Comparison of ENCODE assay signal across 13 cellular contexts in the genomic region with DNA sequence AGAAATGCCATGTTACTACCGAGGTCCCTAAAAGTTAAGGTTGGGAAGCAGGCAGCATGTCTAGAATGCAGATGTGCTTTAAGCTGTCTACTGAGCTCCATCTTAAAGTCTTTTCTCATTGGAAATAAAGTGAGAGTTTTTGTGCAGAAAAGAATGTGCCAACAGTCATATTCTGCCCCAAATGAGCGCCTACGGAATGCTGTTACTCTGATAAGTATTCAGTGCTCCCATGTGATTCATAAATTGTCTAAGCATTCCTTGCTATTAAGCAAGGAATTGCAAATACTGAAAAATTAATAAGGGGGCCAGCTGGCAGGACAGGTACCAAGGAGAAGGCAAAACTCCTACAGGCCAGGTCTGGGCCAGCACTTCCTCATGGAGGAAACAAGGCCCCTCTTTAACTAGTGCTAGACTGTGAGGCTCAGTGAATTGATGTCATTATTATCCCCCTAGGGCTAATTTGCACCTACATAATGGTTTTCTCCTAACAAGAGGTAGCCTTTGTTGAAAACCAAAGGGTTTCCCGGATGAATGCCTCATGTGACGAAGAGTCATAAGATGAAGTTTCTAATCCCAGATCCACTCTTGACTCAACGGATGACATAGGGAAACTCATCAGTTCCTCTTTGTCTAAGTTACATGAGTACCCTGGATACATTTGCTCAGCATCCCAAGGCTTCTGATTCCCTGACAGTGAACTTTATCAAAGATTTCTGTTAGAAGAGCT. TPM values are rescaled to one million over a fixed set of nuclear protein-coding genes. Genes with fewer than 3 reads are reported as not detected.
A peak's percentile ranks its signal among the peaks of the same experiment; 100 is the strongest.
DNase-seq lines count a peak whose midpoint lies in the region; ATAC-seq and TF ChIP-seq lines count a peak whose summit lies in the region.
"Had no signal": no experiment of that assay in that cellular context is flagged by ENCODE, and none has a peak within 500 bp of the region (broad histone marks: within the 10 kb centered on the region; RNA-seq: fewer than 3 reads in every experiment).

No MANE protein-coding gene starts in this region.

- TF ChIP-seq POLR2A in sigmoid colon (IDR thresholded peaks at IDR 0.05): no peak

- no peak for TF ChIP-seq CTCF in H9 (conservative IDR thresholded peaks at IDR 0.05)
- TF ChIP-seq CTCF in ascending aorta (IDR thresholded peaks at IDR 0.05): no peak
- no peak for TF ChIP-seq CTCF in right atrium auricular region (IDR thresholded peaks at IDR 0.05)
- TF ChIP-seq CTCF in sigmoid colon (IDR thresholded peaks at IDR 0.05): no peak

- no peaks in the 10 kb centered on the region for H3K9me3 ChIP-seq in H9 (ENCODE audit: control insufficient read depth, low read depth, low read length)
- H3K9me3 ChIP-seq in ascending aorta: no peaks in the 10 kb centered on the region
- no peaks in the 10 kb centered on the region for H3K9me3 ChIP-seq in right atrium auricular region
- no peaks in the 10 kb centered on the region for H3K9me3 ChIP-seq in sigmoid colon

- H3K4me1 ChIP-seq in H9 (ENCODE audit: insufficient read depth, low read length) (peaks cover 31% of the 10 kb centered on the region), ascending aorta (peaks cover 3 to 8% of the 10 kb centered on the region in 2 donors), right atrium auricular region (peaks cover 0 to 51% of the 10 kb centered on the region in 2 donors), sigmoid colon (peaks cover 0 to 100% (median 99%) of the 10 kb centered on the region in 4 donors)

- no peak overlapping the region for H2BK15ac ChIP-seq in H9 (ENCODE audit: low read depth, low read length)

- H3K27ac ChIP-seq in H9 (ENCODE audit: insufficient read length, low read depth, low read length) (peak overlapping the region; percentile 44), ascending aorta (peak overlapping the region; percentile 42 to 44), right atrium auricular region (peak overlapping the region; percentile 37 to 51), sigmoid colon (peak overlapping the region; percentile 94 to 99 (median 96))
- H3K27ac ChIP-seq: parathyroid adenoma had no signal

- no peak overlapping the region for H4K5ac ChIP-seq in H9 (ENCODE audit: insufficient read length, low read depth, low read length)

- no peak overlapping the region for H3K14ac ChIP-seq in H9 (ENCODE audit: insufficient read depth, low read length)

- H2AFZ ChIP-seq in H9 (ENCODE audit: low read length): no peak overlapping the region
- H2AFZ ChIP-seq: parathyroid adenoma had no signal

- H3K27me3 ChIP-seq in H9 (ENCODE audit: insufficient read depth, low read length) (no peaks in the 10 kb centered on the region), ascending aorta (no peaks in the 10 kb centered on the region), right atrium auricular region (no peaks in the 10 kb centered on the region), sigmoid colon (no peaks in the 10 kb centered on the region)

- H3K79me1 ChIP-seq in H9 (ENCODE audit: insufficient read depth, low read depth, low read length, poor library complexity, severe bottlenecking): no peaks in the 10 kb centered on the region

- no peaks in the 10 kb centered on the region for H4K20me1 ChIP-seq in H9 (ENCODE audit: control insufficient read depth, insufficient read depth, insufficient read length)

- H2BK120ac ChIP-seq in H9 (ENCODE audit: low read depth, low read length, poor library complexity, severe bottlenecking): no peak overlapping the region

- H3K4me1 Mint-ChIP-seq in H9: peaks cover 83 to 87% of the 10 kb centered on the region in 2 experiments
- no peaks in the 10 kb centered on the region for H3K4me1 Mint-ChIP-seq in T-cell

- no peak overlapping the region for H3K56ac ChIP-seq in H9 (ENCODE audit: insufficient read length, low read depth, low read length)

- no peak overlapping the region for H3K4me2 ChIP-seq in H9 (ENCODE audit: insufficient read depth, insufficient read length, low read length)

- POLR2A ChIA-PET in T-cell (lab: Charles Lee): interaction anchor here in 1 of 2 donors (0.6 kb wide), 1 partner anchor 24 kb away, joined by 3 read pairs; no protein-coding TSS in a partner anchor

- H2AK5ac ChIP-seq in H9 (ENCODE audit: insufficient read length, low read length): no peak overlapping the region

- no peak overlapping the region for H3K4ac ChIP-seq in H9 (ENCODE audit: low read depth, low read length)

- no peak overlapping the region for H4K91ac ChIP-seq in H9 (ENCODE audit: insufficient read length, low read depth, low read length)

- H3K36me3 ChIP-seq in ascending aorta (no peaks in the 10 kb centered on the region), right atrium auricular region (no peaks in the 10 kb centered on the region), sigmoid colon (peaks cover 0 to 45% (median 15%) of the 10 kb centered on the region in 4 donors)

- no peak for DNase-seq in H9
- no peak for DNase-seq in ascending aorta (ENCODE audit: low spot score in 2 of 2)
- no peak for DNase-seq in right atrium auricular region (ENCODE audit: low spot score)
- no peak for DNase-seq in sigmoid colon
- DNase-seq in T-cell: no peak
- DNase-seq: activated CD8-positive, alpha-beta memory T cell treated with anti-CD3 and anti-CD28 coated beads, Interleukin-2, amount 50 U/mL, for 48 hours; CD4-positive, alpha-beta T cell; NCI-H510A treated with DMSO at 0.1 percent for 48 hours had no signal

- H3T11ph ChIP-seq in H9 (ENCODE audit: low read length): no peak overlapping the region

- intact Hi-C loops in ascending aorta (cut with DNase I): no loop called here
- intact Hi-C loops in sigmoid colon (cut with DNase I): loop anchor here (5.0 kb wide), 1 partner anchor 189 kb away; no protein-coding TSS in a partner anchor

- no CpG with 5 or more reads among the region's 6 CpGs for WGBS in H9 (ENCODE audit: extremely low coverage, insufficient read length, low lambda C conversion rate)
- WGBS in sigmoid colon, 2 donors: 89 to 92% methylated on average over 6 of the region's 6 CpGs

- H3K23ac ChIP-seq in H9 (ENCODE audit: insufficient read length, low read depth, low read length): no peak overlapping the region

- TF ChIP-seq EP300 in sigmoid colon (IDR thresholded peaks at IDR 0.05): peak in 1 of 4 donors; percentile 21

- no peaks in the 10 kb centered on the region; the same call in 1 of the 2 replicates for H3K79me2 ChIP-seq in H9 (ENCODE audit: insufficient read depth, low read length)
- H3K79me2 ChIP-seq: parathyroid adenoma had no signal

- no peak overlapping the region for H2BK12ac ChIP-seq in H9 (ENCODE audit: insufficient read length, low read depth, low read length)

- H3K27ac Mint-ChIP-seq in H9 (peak overlapping the region; percentile 49 to 78 (median 49); a peak in 3 of 7 replicates), T-cell (no peak overlapping the region)
- H3K27ac Mint-ChIP-seq: CD4-positive, alpha-beta T cell; T-helper 1 cell treated with Interleukin-12 subunit alpha and Interleukin-12 subunit beta and Interleukin-4 antibody, amounts not matched to agents 30 μg/mL and 1 μg/mL, for 36 hours had no signal

- H4K8ac ChIP-seq in H9 (replicated peaks; ENCODE audit: insufficient read length, low read depth, low read length): no peak overlapping the region

- H3K4me3 Mint-ChIP-seq in H9: no peak overlapping the region
- no peak overlapping the region for H3K4me3 Mint-ChIP-seq in T-cell
- H3K4me3 Mint-ChIP-seq: CD4-positive, alpha-beta T cell; T-helper 1 cell treated with Interleukin-12 subunit alpha and Interleukin-12 subunit beta and Interleukin-4 antibody, amounts not matched to agents 30 μg/mL and 1 μg/mL, for 36 hours had no signal

- CTCF ChIA-PET in T-cell (lab: Charles Lee): interaction anchor here (0.8 to 0.9 kb wide), 2 partner anchors 13 to 22 kb away, joined by 3 read pairs; no protein-coding TSS in a partner anchor

- H2BK20ac ChIP-seq in H9 (ENCODE audit: low read depth, low read length, poor library complexity, severe bottlenecking): no peak overlapping the region

- H3K9me3 Mint-ChIP-seq in H9: no peaks in the 10 kb centered on the region; a peak in 1 of 5 replicates
- no peaks in the 10 kb centered on the region for H3K9me3 Mint-ChIP-seq in T-cell
- H3K9me3 Mint-ChIP-seq: CD4-positive, alpha-beta T cell; T-helper 1 cell treated with Interleukin-12 subunit alpha and Interleukin-12 subunit beta and Interleukin-4 antibody, amounts not matched to agents 30 μg/mL and 1 μg/mL, for 36 hours had no signal

- H3K27me3 Mint-ChIP-seq in H9 (ENCODE audit: low read depth): no peaks in the 10 kb centered on the region
- peaks cover under 1 to 4% of the 10 kb centered on the region in 2 donors for H3K27me3 Mint-ChIP-seq in T-cell
- H3K27me3 Mint-ChIP-seq: CD4-positive, alpha-beta T cell had no signal

- no peak overlapping the region for H3K9ac ChIP-seq in H9 (ENCODE audit: extremely low read depth, insufficient read length, low read length)
- H3K9ac ChIP-seq: parathyroid adenoma had no signal

- H3K18ac ChIP-seq in H9 (ENCODE audit: insufficient read length, low read depth, low read length): no peak overlapping the region

- ATAC-seq in HG02884 (IDR thresholded peaks at IDR 0.05; ENCODE audit: unreplicated experiment): no peak
- ATAC-seq in HG03520 (IDR thresholded peaks at IDR 0.05; ENCODE audit: unreplicated experiment): no peak
- no peak for ATAC-seq in HG03095 (IDR thresholded peaks at IDR 0.05; ENCODE audit: unreplicated experiment)
- ATAC-seq in T-cell (replicated peaks in 1 of 4): no peak

- no peaks in the 10 kb centered on the region for H3K23me2 ChIP-seq in H9 (ENCODE audit: insufficient read length, low read depth, low read length, poor library complexity, severe bottlenecking)

- no peak overlapping the region for H2BK5ac ChIP-seq in H9 (ENCODE audit: insufficient read length, low read length)

- no peak overlapping the region for H3K4me3 ChIP-seq in ascending aorta
- no peak overlapping the region for H3K4me3 ChIP-seq in right atrium auricular region
- H3K4me3 ChIP-seq in sigmoid colon: no peak overlapping the region

- H3K36me3 Mint-ChIP-seq in H9 (ENCODE audit: insufficient read depth in 1 of 3, low read depth in 3 of 3) (peaks cover 6 to 15% (median 6%) of the 10 kb centered on the region in 3 experiments; a peak in 5 of 7 replicates), T-cell (no peaks in the 10 kb centered on the region)

RNA-seq across cellular contexts. Expression of a gene that starts 16.4 kb away (rescaled TPM):
- total RNA-seq in H9 (2021): 19.7 and 20.7 TPM in 2 replicates
- total RNA-seq in ascending aorta: 39.7 TPM
- total RNA-seq in right atrium auricular region: 10 to 100 TPM in 1 of 2 donors, 1 to 10 TPM in 1; 7.1 to 10.9 TPM
- total RNA-seq in sigmoid colon: 100 to 1,000 TPM; 207 to 348 (median 237) TPM
- polyA plus RNA-seq in sigmoid colon: 10 to 100 TPM in 1 of 3 donors, 1 to 10 TPM in 2; 2.5 to 13.6 (median 7.8) TPM
- 1 to 10 TPM in 1 of 5 donors, under 1 TPM in 2, not detected in 2; 0.85 to 1.1 (median 0.93) TPM for total RNA-seq in T-cell

Comparison
In these comparisons a context has a peak if more than half of its experiments do, and no peak if none do; other contexts are left out.
1. H3K27ac ChIP-seq: peak in every context shown above with its lines; median percentile 96 in sigmoid colon; 44 in H9; 44 in right atrium auricular region; 43 in ascending aorta.
2. H3K27ac Mint-ChIP-seq: peak in H9 (3 of 3); none in T-cell (0 of 2).